ENCODE assay signal across 21 cellular contexts in genomic region chr1:84686203-84686602, GRCh38. TPM values are rescaled to one million over a fixed set of nuclear protein-coding genes. Genes with fewer than 3 reads are reported as not detected.
DNase-seq lines count a peak whose midpoint lies in the region; ATAC-seq and TF ChIP-seq lines count a peak whose summit lies in the region.
"Had no signal": no experiment of that assay in that cellular context is flagged by ENCODE, and none has a peak within 500 bp of the region (broad histone marks: within the 10 kb centered on the region; RNA-seq: fewer than 3 reads in every experiment).

No MANE protein-coding gene starts in this region.

- H3K27me3 ChIP-seq in WERI-Rb-1 (ENCODE audit: insufficient read depth, low read depth, severe bottlenecking) (no peaks in the 10 kb centered on the region), hepatocyte (no peaks in the 10 kb centered on the region)
- H3K27me3 ChIP-seq: MG63 had no signal

- intact Hi-C loops in activated CD4-positive, alpha-beta T cell treated with anti-CD3 and anti-CD28 coated beads, Interleukin-2, amount 10 ng/mL, durations not matched to agents 24 days and 14 days (cut with micrococcal nuclease), result no loop called here

- peaks cover 13% of the 10 kb centered on the region for H3K4me1 ChIP-seq in hepatocyte (ENCODE audit: insufficient read depth)

- H3K9me2 ChIP-seq in hepatocyte (replicated peaks; ENCODE audit: insufficient read depth), result no peaks in the 10 kb centered on the region

- H3K27ac ChIP-seq in WERI-Rb-1, result peak overlapping the region; percentile 12; the same call in 1 of the 2 replicates
- H3K27ac ChIP-seq in hepatocyte, result no peak overlapping the region
- H3K27ac ChIP-seq: SK-N-MC had no signal

- H3K79me2 ChIP-seq in hepatocyte, result peaks cover 84% of the 10 kb centered on the region

- no peaks in the 10 kb centered on the region for H3K9me3 ChIP-seq in WERI-Rb-1 (ENCODE audit: severe bottlenecking)
- H3K9me3 ChIP-seq in hepatocyte (ENCODE audit: low read depth), result no peaks in the 10 kb centered on the region
- H3K9me3 ChIP-seq: MG63 had no signal

- CTCF ChIA-PET in activated CD4-positive, alpha-beta T cell treated with anti-CD3 and anti-CD28 coated beads, Interleukin-2, amount 10 ng/mL, durations not matched to agents 7 days and 5 days (lab: Charles Lee), result interaction anchor here (0.8 kb wide), 1 partner anchor 42 kb away, joined by 3 read pairs; no protein-coding TSS in a partner anchor

- H3K4me3 ChIP-seq in WERI-Rb-1 (ENCODE audit: low read depth, low read length) (no peak overlapping the region), hepatocyte (no peak overlapping the region)
- H3K4me3 ChIP-seq: MG63, SK-N-MC had no signal

- DNase-seq in activated CD4-positive, alpha-beta T cell treated with anti-CD3 and anti-CD28 coated beads, Interleukin-2, amount 10 ng/mL, durations not matched to agents 7 days and 5 days, result no peak
- DNase-seq in activated CD4-positive, alpha-beta T cell treated with anti-CD3 and anti-CD28 coated beads, Interleukin-2, amount 10 ng/mL, durations not matched to agents 24 days and 14 days, result no peak
- no peak for DNase-seq in WERI-Rb-1
- no peak for DNase-seq in hepatocyte (ENCODE audit: low spot score)
- DNase-seq in CD1c-positive myeloid dendritic cell (ENCODE audit: extremely low spot score), result no peak
- no peak for DNase-seq in activated CD8-positive, alpha-beta memory T cell treated with anti-CD3 and anti-CD28 coated beads for 24 hours
- DNase-seq: 8988T; GOT3; MG63; NCI-H1048; NCI-H1436 treated with DMSO at 0.1 percent for 48 hours; NCI-H2029; NCI-H345; NCI-H524 treated with DMSO at 0.1 percent for 48 hours; NK-92 treated with Interleukin-12 subunit alpha and Interleukin-12 subunit beta, amount 100 ng/mL, for 24 hours; SHP77 had no signal

- H3K4me1 Mint-ChIP-seq in activated CD4-positive, alpha-beta T cell treated with anti-CD3 and anti-CD28 coated beads, Interleukin-2, amount 10 ng/mL, durations not matched to agents 7 days and 5 days, result peaks cover 37% of the 10 kb centered on the region
- peaks cover 29% of the 10 kb centered on the region for H3K4me1 Mint-ChIP-seq in activated CD4-positive, alpha-beta T cell treated with anti-CD3 and anti-CD28 coated beads, Interleukin-2, amount 10 ng/mL, durations not matched to agents 24 days and 14 days

- no peaks in the 10 kb centered on the region for H3K9me3 Mint-ChIP-seq in activated CD4-positive, alpha-beta T cell treated with anti-CD3 and anti-CD28 coated beads, Interleukin-2, amount 10 ng/mL, durations not matched to agents 7 days and 5 days
- H3K9me3 Mint-ChIP-seq in activated CD4-positive, alpha-beta T cell treated with anti-CD3 and anti-CD28 coated beads, Interleukin-2, amount 10 ng/mL, durations not matched to agents 24 days and 14 days, result no peaks in the 10 kb centered on the region
- H3K9me3 Mint-ChIP-seq: CD14-positive monocyte had no signal

- H3K4me3 Mint-ChIP-seq in activated CD4-positive, alpha-beta T cell treated with anti-CD3 and anti-CD28 coated beads, Interleukin-2, amount 10 ng/mL, durations not matched to agents 7 days and 5 days, result no peak overlapping the region
- no peak overlapping the region for H3K4me3 Mint-ChIP-seq in activated CD4-positive, alpha-beta T cell treated with anti-CD3 and anti-CD28 coated beads, Interleukin-2, amount 10 ng/mL, durations not matched to agents 24 days and 14 days
- H3K4me3 Mint-ChIP-seq: CD14-positive monocyte had no signal

- peak overlapping the region; percentile 88 for H3K4me2 ChIP-seq in hepatocyte

- peak overlapping the region; percentile 68 for H3K27ac Mint-ChIP-seq in activated CD4-positive, alpha-beta T cell treated with anti-CD3 and anti-CD28 coated beads, Interleukin-2, amount 10 ng/mL, durations not matched to agents 7 days and 5 days
- no peak overlapping the region for H3K27ac Mint-ChIP-seq in activated CD4-positive, alpha-beta T cell treated with anti-CD3 and anti-CD28 coated beads, Interleukin-2, amount 10 ng/mL, durations not matched to agents 24 days and 14 days

- no peak for ATAC-seq in HG03139 (IDR thresholded peaks at IDR 0.05; ENCODE audit: unreplicated experiment)
- ATAC-seq in GM21529 (IDR thresholded peaks at IDR 0.05; ENCODE audit: unreplicated experiment), result no peak
- ATAC-seq: HCT116 had no signal

- WGBS in hepatocyte (ENCODE audit: low lambda C conversion rate, missing lambda C conversion rate), result 83% methylated on average over 1 of the region's 1 CpG

- H3K36me3 ChIP-seq in WERI-Rb-1 (peaks cover 3% of the 10 kb centered on the region), hepatocyte (replicated peaks; ENCODE audit: insufficient read depth, low read depth) (no peaks in the 10 kb centered on the region)

- POLR2A ChIA-PET in activated CD4-positive, alpha-beta T cell treated with anti-CD3 and anti-CD28 coated beads, Interleukin-2, amount 10 ng/mL, durations not matched to agents 7 days and 5 days (lab: Charles Lee), result no interaction called here

- TF ChIP-seq CTCF in WERI-Rb-1 (IDR thresholded peaks at IDR 0.05; ENCODE audit: low read depth, low read length), result no peak
- TF ChIP-seq CTCF in hepatocyte (IDR thresholded peaks at IDR 0.05; ENCODE audit: poor library complexity), result no peak

- H2AFZ ChIP-seq in hepatocyte, result no peak overlapping the region

- H3K27me3 Mint-ChIP-seq in activated CD4-positive, alpha-beta T cell treated with anti-CD3 and anti-CD28 coated beads, Interleukin-2, amount 10 ng/mL, durations not matched to agents 7 days and 5 days, result no peaks in the 10 kb centered on the region
- peaks cover 4% of the 10 kb centered on the region for H3K27me3 Mint-ChIP-seq in activated CD4-positive, alpha-beta T cell treated with anti-CD3 and anti-CD28 coated beads, Interleukin-2, amount 10 ng/mL, durations not matched to agents 24 days and 14 days

- peaks cover 9% of the 10 kb centered on the region for H3K36me3 Mint-ChIP-seq in activated CD4-positive, alpha-beta T cell treated with anti-CD3 and anti-CD28 coated beads, Interleukin-2, amount 10 ng/mL, durations not matched to agents 7 days and 5 days (ENCODE audit: low read depth)
- H3K36me3 Mint-ChIP-seq in activated CD4-positive, alpha-beta T cell treated with anti-CD3 and anti-CD28 coated beads, Interleukin-2, amount 10 ng/mL, durations not matched to agents 24 days and 14 days (ENCODE audit: low read depth), result peaks cover 6% of the 10 kb centered on the region
- H3K36me3 Mint-ChIP-seq: CD14-positive monocyte had no signal

- peaks cover 3% of the 10 kb centered on the region for H4K20me1 ChIP-seq in hepatocyte (ENCODE audit: insufficient read depth, poor library complexity, severe bottlenecking)

RNA-seq across cellular contexts. Expression of gene SSX2IP, which starts 4.1 kb away (rescaled TPM):
- 10 to 100 TPM; 19.1 to 19.9 TPM for total RNA-seq in activated CD4-positive, alpha-beta T cell treated with anti-CD3 and anti-CD28 coated beads, Interleukin-2, amount 10 ng/mL, durations not matched to agents 7 days and 5 days
- total RNA-seq in activated CD4-positive, alpha-beta T cell treated with anti-CD3 and anti-CD28 coated beads, Interleukin-2, amount 10 ng/mL, durations not matched to agents 24 days and 14 days, result 10.0 and 11.8 TPM in 2 replicates
- 38.0 and 39.9 TPM in 2 replicates for total RNA-seq in hepatocyte
- 17.1 and 26.5 TPM in 2 replicates for polyA plus RNA-seq in hepatocyte
